2 cellular contexts compared by ENCODE assay signal in genomic region chr10:96588060-96588554, GRCh38.
TF ChIP-seq lines count a peak whose summit lies in the region.

No MANE protein-coding gene starts in this region.

TF ChIP-seq in HEK293, 187 proteins besides CTCF, POLR2A, EP300 and RAD21 (continued from another document):
- TF ChIP-seq SCRT2 (tag by site-specific recombination; IDR thresholded peaks at IDR 0.05) (peak; percentile 56; the same call in 1 of the 2 replicates), PRDM10 (tag by site-specific recombination; IDR thresholded peaks at IDR 0.05) (0 out of 2 replicates have a peak, but pooled peaks have one; percentile 9), ZXDB (tag by site-specific recombination; IDR thresholded peaks at IDR 0.05) (no peak)
TF ChIP-seq in HEK293: peak in this region for 3.

TF ChIP-seq in neural cell, 6 proteins besides CTCF, POLR2A, EP300 and RAD21:
- no peak for TF ChIP-seq REST (IDR thresholded peaks at IDR 0.05; ENCODE audit: borderline replicate concordance)
- no peak for TF ChIP-seq EZH2 (IDR thresholded peaks at IDR 0.05; ENCODE audit: borderline replicate concordance, insufficient read depth, low read length, poor library complexity, severe bottlenecking)
- no peak for TF ChIP-seq TAF1 (IDR thresholded peaks at IDR 0.05; ENCODE audit: low read depth)
- TF ChIP-seq MXI1 (conservative IDR thresholded peaks at IDR 0.05; ENCODE audit: poor library complexity, severe bottlenecking) = no peak
- TF ChIP-seq POLR2AphosphoS5 (IDR thresholded peaks at IDR 0.05) = no peak
- no peak for TF ChIP-seq SMC3 (conservative IDR thresholded peaks at IDR 0.05; ENCODE audit: poor library complexity)
